In the genomic region with DNA sequence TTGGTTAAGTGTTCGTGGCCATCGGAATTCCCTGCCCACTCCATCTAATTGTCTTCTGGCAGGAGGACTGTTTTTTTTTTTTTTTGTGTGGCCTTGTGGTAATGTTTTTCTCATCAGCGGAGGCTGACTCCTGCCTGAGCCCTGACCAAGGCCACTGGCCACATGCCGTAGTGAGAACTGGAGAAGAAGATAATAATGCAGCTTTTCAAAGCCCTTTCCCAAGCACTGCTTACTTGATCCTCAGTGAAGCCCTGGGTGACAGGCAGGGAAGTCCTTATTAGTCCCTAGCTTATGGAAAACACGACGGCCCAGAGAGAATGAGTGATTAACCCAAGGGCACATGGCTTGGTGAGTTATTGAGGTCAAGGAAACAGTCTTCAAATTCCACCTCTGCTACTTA, we compare ENCODE assay signal across 19 cellular contexts.
DNase-seq lines count a peak whose midpoint lies in the region; ATAC-seq and TF ChIP-seq lines count a peak whose summit lies in the region.
"Had no signal": no experiment of that assay in that cellular context is flagged by ENCODE, and none has a peak within 500 bp of the region (broad histone marks: within the 10 kb centered on the region; RNA-seq: fewer than 3 reads in every experiment).

No MANE protein-coding gene starts in this region.

- H3K27ac ChIP-seq in ACC112 (ENCODE audit: low read depth, low read length): peak overlapping the region; percentile 82
- no peak overlapping the region for H3K27ac ChIP-seq in ovary
- H3K27ac ChIP-seq: BLaER1 had no signal

- H3K27me3 ChIP-seq in ACC112 (ENCODE audit: insufficient read depth, low read length) (no peaks in the 10 kb centered on the region), ovary (no peaks in the 10 kb centered on the region)
- H3K27me3 ChIP-seq: BLaER1 had no signal

- no peak for ATAC-seq in HG03139 (IDR thresholded peaks at IDR 0.05; ENCODE audit: unreplicated experiment)

- no peaks in the 10 kb centered on the region for H3K9me3 ChIP-seq in ovary
- H3K9me3 ChIP-seq: BLaER1, Caco-2 had no signal

- no peaks in the 10 kb centered on the region for H3K79me2 ChIP-seq in ACC112 (ENCODE audit: control insufficient read depth, insufficient read depth, low read length, unreplicated experiment)

- H3K36me3 ChIP-seq in ACC112 (ENCODE audit: insufficient read depth, low read length): no peaks in the 10 kb centered on the region
- H3K36me3 ChIP-seq in ovary: no peaks in the 10 kb centered on the region
- H3K36me3 ChIP-seq: BLaER1 had no signal

- no peak for TF ChIP-seq EP300 in ovary (IDR thresholded peaks at IDR 0.05)

- peaks cover 37% of the 10 kb centered on the region for H3K4me1 ChIP-seq in ACC112 (ENCODE audit: control insufficient read depth, insufficient read depth, low read length, unreplicated experiment)
- H3K4me1 ChIP-seq in ovary (ENCODE audit: insufficient read depth): peaks cover 15% of the 10 kb centered on the region

- no peak overlapping the region for H2AFZ ChIP-seq in ACC112 (ENCODE audit: low read length, unreplicated experiment)

- no peak overlapping the region for H3K4me3 ChIP-seq in ACC112 (ENCODE audit: low read depth, low read length)
- H3K4me3 ChIP-seq in choroid plexus epithelial cell (ENCODE audit: low read depth, low read length): no peak overlapping the region
- H3K4me3 ChIP-seq in ovary: no peak overlapping the region
- H3K4me3 ChIP-seq: BLaER1 had no signal

- 10 to 22% (median 18%) methylated on average over 6 of the region's 6 CpGs for WGBS in ovary, 3 donors

- no peak for TF ChIP-seq CTCF in choroid plexus epithelial cell (conservative IDR thresholded peaks at IDR 0.05; ENCODE audit: low read depth, low read length)
- TF ChIP-seq CTCF in ovary (IDR thresholded peaks at IDR 0.05): no peak

- intact Hi-C loops in ovary (cut with DNase I): no loop called here

- TF ChIP-seq POLR2A in ovary (IDR thresholded peaks at IDR 0.05): no peak

- DNase-seq in M059J (ENCODE audit: low read depth) (peak; percentile 93), choroid plexus epithelial cell (ENCODE audit: low read depth) (peak; percentile 58), ovary (peak; percentile 49 to 73 (median 64)), NCI-H446 (lab: John Stamatoyannopoulos, UW) (no peak), NCI-H524 treated with DMSO at 0.1 percent for 48 hours (lab: John Stamatoyannopoulos, UW) (no peak)
- DNase-seq in activated CD8-positive, alpha-beta memory T cell treated with anti-CD3 and anti-CD28 coated beads for 24 hours: no peak
- DNase-seq: activated CD4-positive, alpha-beta memory T cell treated with anti-CD3 and anti-CD28 coated beads for 36 hours; activated T-cell treated with anti-CD3 and anti-CD28 coated beads for 4 hours; Caco-2; DND-41; Kasumi-1; kidney glomerular epithelial cell; NCI-H1105 treated with DMSO at 0.1 percent for 48 hours; NCI-H2081 treated with DMSO at 0.1 percent for 48 hours; NCI-H526 treated with DMSO at 0.1 percent for 48 hours; nucleus accumbens had no signal

Comparison
In these comparisons a context has a peak if more than half of its experiments do, and no peak if none do; other contexts are left out.
1. DNase-seq: peak in M059J (single experiment), choroid plexus epithelial cell (single experiment) and ovary (5 of 5); none in NCI-H446 (0 of 2), NCI-H524 treated with DMSO at 0.1 percent for 48 hours (single experiment) and activated CD8-positive, alpha-beta memory T cell treated with anti-CD3 and anti-CD28 coated beads for 24 hours (single experiment).